In genomic region chr14:92397140-92397815, GRCh38 we compare ENCODE assay signal across 12 cellular contexts.
DNase-seq lines count a peak whose midpoint lies in the region; ATAC-seq and TF ChIP-seq lines count a peak whose summit lies in the region.
"Had no signal": no experiment of that assay in that cellular context is flagged by ENCODE, and none has a peak within 500 bp of the region (broad histone marks: within the 10 kb centered on the region; RNA-seq: fewer than 3 reads in every experiment).

No MANE protein-coding gene starts in this region.

- H3K27me3 ChIP-seq in gastrocnemius medialis: no peaks in the 10 kb centered on the region
- H3K27me3 ChIP-seq in heart left ventricle: no peaks in the 10 kb centered on the region

- ATAC-seq in HG02588 (IDR thresholded peaks at IDR 0.05; ENCODE audit: unreplicated experiment) (no peak), omental fat pad (ENCODE audit: low FRiP score) (no peak), gastrocnemius medialis (no peak), heart left ventricle (no peak)

- H3K4me1 ChIP-seq in gastrocnemius medialis (no peaks in the 10 kb centered on the region), heart left ventricle (peaks cover 0 to 49% (median 4%) of the 10 kb centered on the region in 12 donors)

- DNase-seq in G401 (ENCODE audit: low spot score): peak; percentile 65
- DNase-seq in NCI-H82 treated with DMSO at 0.1 percent for 48 hours (lab: John Stamatoyannopoulos, UW; ENCODE audit: unreplicated experiment): peak; percentile 9
- DNase-seq in epithelial cell of proximal tubule (ENCODE audit: low read depth): peak; percentile 65
- peak; percentile 61 for DNase-seq in occipital lobe (lab: John Stamatoyannopoulos, UW)
- no peak for DNase-seq in omental fat pad (ENCODE audit: low spot score)
- no peak for DNase-seq in gastrocnemius medialis
- DNase-seq in heart left ventricle: no peak
- DNase-seq: activated effector memory CD4-positive, alpha-beta T cell treated with Interleukin-2 at 50 U/mL for 16 hours; erythroblast; GF-D8; NCI-H2029 treated with DMSO at 0.1 percent for 48 hours had no signal

- H3K27ac ChIP-seq in gastrocnemius medialis (no peak overlapping the region), heart left ventricle (no peak overlapping the region)

- H3K9me3 ChIP-seq in gastrocnemius medialis: no peaks in the 10 kb centered on the region
- H3K9me3 ChIP-seq in heart left ventricle: no peaks in the 10 kb centered on the region

- H3K36me3 ChIP-seq in gastrocnemius medialis (no peaks in the 10 kb centered on the region), heart left ventricle (no peaks in the 10 kb centered on the region)

- WGBS in heart left ventricle, 4 donors: 53 to 59% (median 57%) methylated on average over 8 of the region's 8 CpGs

- intact Hi-C loops in gastrocnemius medialis (cut with DNase I; ENCODE audit: low total_unique reads) (no loop called here), heart left ventricle (cut with DNase I) (no loop called here)

- H3K4me3 ChIP-seq in epithelial cell of proximal tubule (ENCODE audit: low read depth, low read length) (no peak overlapping the region), gastrocnemius medialis (no peak overlapping the region), heart left ventricle (no peak overlapping the region)

- no peak for TF ChIP-seq POLR2A in gastrocnemius medialis (IDR thresholded peaks at IDR 0.05)
- no peak for TF ChIP-seq POLR2A in heart left ventricle (IDR thresholded peaks at IDR 0.05)

- in situ Hi-C loops in G401 (cut with HindIII; ENCODE audit: low sequenced_read_pairs): no loop called here
- in situ Hi-C loops in gastrocnemius medialis (cut with MboI; ENCODE audit: low sequenced_read_pairs in 4 of 4): no loop called here

- no peak for TF ChIP-seq CTCF in epithelial cell of proximal tubule (conservative IDR thresholded peaks at IDR 0.05; ENCODE audit: low read depth, low read length)
- TF ChIP-seq CTCF in omental fat pad (IDR thresholded peaks at IDR 0.05): no peak
- no peak for TF ChIP-seq CTCF in gastrocnemius medialis (IDR thresholded peaks at IDR 0.05 in 4 of 5, conservative IDR thresholded peaks at IDR 0.05 in 1 of 5)
- no peak for TF ChIP-seq CTCF in heart left ventricle (IDR thresholded peaks at IDR 0.05)

Comparison
In these comparisons a context has a peak if more than half of its experiments do, and no peak if none do; other contexts are left out.
1. DNase-seq: peak in G401 (single experiment), NCI-H82 treated with DMSO at 0.1 percent for 48 hours (single experiment), epithelial cell of proximal tubule (single experiment) and occipital lobe (single experiment); none in omental fat pad (single experiment), gastrocnemius medialis (0 of 2) and heart left ventricle (0 of 5).